In the genomic region with DNA sequence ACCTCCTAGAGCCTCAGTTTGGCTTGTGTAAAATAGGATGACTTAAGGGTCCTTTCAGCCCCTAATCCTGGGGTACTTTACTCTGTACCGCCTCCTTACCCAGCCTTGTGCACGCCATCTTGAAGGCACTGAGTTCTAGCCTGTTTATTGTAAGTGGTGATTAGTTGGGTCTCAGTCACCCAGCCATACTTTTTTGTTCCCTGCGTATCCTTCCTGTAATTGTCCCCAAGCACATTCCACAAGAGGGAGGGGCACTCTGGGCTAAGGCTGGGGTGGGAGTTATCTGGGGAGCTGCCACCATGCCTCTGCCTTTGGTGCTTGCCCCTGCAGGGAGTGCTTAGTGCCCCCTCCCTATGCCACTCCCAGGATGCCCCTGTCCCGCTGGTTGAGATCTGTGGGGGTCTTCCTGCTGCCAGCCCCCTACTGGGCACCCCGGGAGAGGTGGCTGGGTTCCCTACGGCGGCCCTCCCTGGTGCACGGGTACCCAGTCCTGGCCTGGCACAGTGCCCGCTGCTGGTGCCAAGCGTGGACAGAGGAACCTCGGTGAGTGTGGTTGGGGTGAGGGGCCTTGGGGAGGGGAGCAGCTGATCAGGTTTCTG, we compare ENCODE assay signal across 9 cellular contexts. TPM values are rescaled to one million over a fixed set of nuclear protein-coding genes. Genes with fewer than 3 reads are reported as not detected.
DNase-seq lines count a peak whose midpoint lies in the region; ATAC-seq and TF ChIP-seq lines count a peak whose summit lies in the region.
"Had no signal": no experiment of that assay in that cellular context is flagged by ENCODE, and none has a peak within 500 bp of the region (broad histone marks: within the 10 kb centered on the region; RNA-seq: fewer than 3 reads in every experiment).

No MANE protein-coding gene starts in this region.

- peaks cover 2 to 9% of the 10 kb centered on the region in 2 donors for H3K36me3 ChIP-seq in lung (ENCODE audit: control insufficient read depth in 2 of 2, insufficient read depth in 2 of 2, low read length in 2 of 2)

- DNase-seq in D341Med (ENCODE audit: low spot score) (peak; percentile 42), LoVo (ENCODE audit: low spot score) (peak; percentile 56), cardiac fibroblast (ENCODE audit: low read depth in 2 of 2) (peak; percentile 30 to 35), lung (ENCODE audit: low spot score) (peak; percentile 52), type B pancreatic cell (ENCODE audit: extremely low spot score, unreplicated experiment) (no peak), KG1 (lab: John Stamatoyannopoulos, UW) (no peak), GDM1 (lab: John Stamatoyannopoulos, UW) (no peak)

- no peaks in the 10 kb centered on the region for H3K9me3 ChIP-seq in lung (ENCODE audit: control insufficient read depth in 2 of 2, insufficient read depth in 1 of 2, low read length in 1 of 2)

- H3K27ac Mint-ChIP-seq in type B pancreatic cell = peak overlapping the region; percentile 94

- ATAC-seq in lung (ENCODE audit: insufficient read depth, low FRiP score) = no peak
- ATAC-seq in GM21619 (IDR thresholded peaks at IDR 0.05; ENCODE audit: unreplicated experiment) = no peak

- peak overlapping the region; percentile 87 to 90 for H3K27ac ChIP-seq in lung (ENCODE audit: low read depth in 1 of 2, low read length in 1 of 2)

- peaks cover 12% of the 10 kb centered on the region for H3K4me1 Mint-ChIP-seq in type B pancreatic cell (ENCODE audit: unreplicated experiment)

- peaks cover 17% of the 10 kb centered on the region for H3K36me3 Mint-ChIP-seq in type B pancreatic cell

- H3K9me3 Mint-ChIP-seq in type B pancreatic cell = no peaks in the 10 kb centered on the region

- peak overlapping the region; percentile 99 for H3K4me3 Mint-ChIP-seq in type B pancreatic cell

- no peaks in the 10 kb centered on the region for H3K27me3 Mint-ChIP-seq in type B pancreatic cell

- TF ChIP-seq CTCF in cardiac fibroblast (IDR thresholded peaks at IDR 0.05; ENCODE audit: low read depth, low read length) (no peak), lung (IDR thresholded peaks at IDR 0.05; ENCODE audit: control extremely low read depth, extremely low read depth) (no peak), type B pancreatic cell (conservative IDR thresholded peaks at IDR 0.05) (no peak)

- H3K4me1 ChIP-seq in lung (ENCODE audit: control insufficient read depth in 2 of 2, insufficient read depth in 2 of 2, low read length in 2 of 2) = peaks cover 0 to 13% of the 10 kb centered on the region in 2 donors

- H3K4me3 ChIP-seq in cardiac fibroblast (replicated peaks in 1 of 2; ENCODE audit: low read depth in 2 of 2, low read length in 2 of 2) (peak overlapping the region; percentile 74 to 88), lung (peak overlapping the region; percentile 85)

- H3K27me3 ChIP-seq in lung (ENCODE audit: control insufficient read depth, insufficient read depth) = no peaks in the 10 kb centered on the region

- WGBS in lung, 2 donors = 6 to 9% methylated on average over 11 of the region's 11 CpGs

RNA-seq across cellular contexts. Expression of a gene that starts 0.9 kb away (rescaled TPM):
- total RNA-seq in lung (100 to 1,000 TPM; 193 to 316 TPM), type B pancreatic cell (ENCODE audit: low replicate concordance) (183 and 187 TPM in 2 replicates)
- polyA plus RNA-seq in lung = 100 to 1,000 TPM; 301 to 385 TPM

RNA-seq across cellular contexts. Expression of a gene that starts 8.3 kb away (rescaled TPM):
- under 1 TPM in 1 of 2 donors, not detected in 1; 0.09 TPM for total RNA-seq in lung
- under 1 TPM in 1 of 2 donors, not detected in 1; 0.02 TPM for polyA plus RNA-seq in lung
- total RNA-seq in type B pancreatic cell (ENCODE audit: low replicate concordance) = 1.0 and 2.4 TPM in 2 replicates
- total RNA-seq: subcutaneous adipose tissue had no signal

RNA-seq across cellular contexts. Expression of a gene that starts 11.2 kb away (rescaled TPM):
- total RNA-seq in lung = 10 to 100 TPM; 25.0 to 37.7 TPM
- 10 to 100 TPM; 18.2 to 20.6 TPM for polyA plus RNA-seq in lung
- total RNA-seq in type B pancreatic cell (ENCODE audit: low replicate concordance) = 30.3 and 39.1 TPM in 2 replicates

RNA-seq across cellular contexts. Expression of a gene that starts 32.3 kb away (rescaled TPM):
- total RNA-seq in lung (1 to 10 TPM; 2.2 to 4.7 TPM), type B pancreatic cell (ENCODE audit: low replicate concordance) (9.5 and 10.6 TPM in 2 replicates)
- polyA plus RNA-seq in lung = 1 to 10 TPM; 1.0 to 2.3 TPM

RNA-seq across cellular contexts. Expression of a gene that starts 36.2 kb away (rescaled TPM):
- 10 to 100 TPM; 55.5 to 56.5 TPM for total RNA-seq in lung
- 10 to 100 TPM; 41.1 to 53.0 TPM for polyA plus RNA-seq in lung
- 61.5 and 96.8 TPM in 2 replicates for total RNA-seq in type B pancreatic cell (ENCODE audit: low replicate concordance)

Comparison
In these comparisons a context has a peak if more than half of its experiments do, and no peak if none do; other contexts are left out.
1. DNase-seq: peak in D341Med (single experiment), LoVo (single experiment), cardiac fibroblast (2 of 2) and lung (single experiment); none in type B pancreatic cell (single experiment), KG1 (single experiment) and GDM1 (single experiment).